Comparison of ENCODE assay signal across 8 cellular contexts in the genomic region with DNA sequence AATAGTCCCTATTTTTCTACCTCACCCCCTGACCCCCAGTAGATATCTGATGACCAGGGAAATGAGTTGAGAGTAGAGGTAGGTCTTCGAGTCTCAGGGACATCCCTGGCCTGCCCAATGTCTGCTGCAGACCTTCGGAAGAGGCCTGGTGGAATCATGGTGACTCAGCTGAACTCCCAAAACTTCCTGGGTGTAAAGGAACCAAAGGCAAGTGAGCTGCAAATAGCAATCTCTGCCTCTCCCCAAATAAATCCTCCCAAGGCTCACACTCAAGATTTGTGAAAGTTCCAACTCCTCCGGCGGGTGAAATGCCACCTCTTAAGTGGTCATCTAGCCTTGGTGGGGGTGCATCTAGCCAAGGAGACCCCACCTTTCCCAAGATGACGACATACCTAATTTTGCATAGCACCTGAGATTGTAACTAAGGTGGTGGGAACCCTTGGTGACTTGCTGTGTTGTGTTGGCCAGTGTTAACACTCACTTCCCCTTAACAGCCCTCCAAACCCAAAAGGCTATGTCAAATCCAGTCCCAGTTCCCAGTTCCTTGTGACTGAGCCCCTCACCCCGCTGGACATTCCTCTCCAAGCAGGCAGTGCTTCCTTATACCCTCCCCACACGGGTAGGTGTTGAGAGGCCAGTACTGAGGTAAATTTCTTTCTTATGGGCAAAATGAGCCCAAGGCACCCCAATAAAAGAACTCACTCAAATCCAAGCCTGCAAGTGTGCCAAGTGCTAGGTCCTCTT. TPM values are rescaled to one million over a fixed set of nuclear protein-coding genes. Genes with fewer than 3 reads are reported as not detected.
DNase-seq lines count a peak whose midpoint lies in the region; ATAC-seq and TF ChIP-seq lines count a peak whose summit lies in the region.

No MANE protein-coding gene starts in this region.

- no peaks in the 10 kb centered on the region for H3K9me2 ChIP-seq in DOHH2 (replicated peaks; ENCODE audit: control insufficient read depth, low read length)

- H3F3A ChIP-seq in DOHH2 (ENCODE audit: control insufficient read depth, insufficient read depth) (peaks cover 70% of the 10 kb centered on the region), neural progenitor cell (ENCODE audit: low read depth) (peaks cover 72% of the 10 kb centered on the region)

- H3K36me3 Mint-ChIP-seq in neural progenitor cell, result peaks cover 48% of the 10 kb centered on the region

- H3K9me3 ChIP-seq in DOHH2 (ENCODE audit: control insufficient read depth, insufficient read depth, low read length), result no peaks in the 10 kb centered on the region
- no peaks in the 10 kb centered on the region for H3K9me3 ChIP-seq in RWPE2 (ENCODE audit: severe bottlenecking)
- no peaks in the 10 kb centered on the region for H3K9me3 ChIP-seq in neural progenitor cell (ENCODE audit: low read depth)

- H3K4me3 Mint-ChIP-seq in neural progenitor cell, result peak overlapping the region; percentile 75

- no peak overlapping the region for H3K9ac ChIP-seq in neural progenitor cell

- peaks cover 21% of the 10 kb centered on the region for H3K27me3 Mint-ChIP-seq in neural progenitor cell (ENCODE audit: insufficient read depth, low read depth)

- H3K79me2 ChIP-seq in DOHH2 (ENCODE audit: control insufficient read depth, low read length) (peaks cover 35% of the 10 kb centered on the region), neural progenitor cell (ENCODE audit: low read depth) (peaks cover 44% of the 10 kb centered on the region)

- H3K27me3 ChIP-seq in DOHH2 (ENCODE audit: control insufficient read depth, low read length), result no peaks in the 10 kb centered on the region
- no peaks in the 10 kb centered on the region for H3K27me3 ChIP-seq in RWPE2 (ENCODE audit: insufficient read depth, poor library complexity, severe bottlenecking)
- no peaks in the 10 kb centered on the region for H3K27me3 ChIP-seq in neural progenitor cell

- no peak overlapping the region for H2AFZ ChIP-seq in neural progenitor cell (replicated peaks)

- TF ChIP-seq CTCF in DOHH2 (IDR thresholded peaks at IDR 0.05; ENCODE audit: low read depth, low read length, poor library complexity, severe bottlenecking), result no peak
- no peak for TF ChIP-seq CTCF in RWPE2 (IDR thresholded peaks at IDR 0.05; ENCODE audit: poor library complexity, severe bottlenecking)
- no peak for TF ChIP-seq CTCF in neural progenitor cell (IDR thresholded peaks at IDR 0.05)

- H3K27ac ChIP-seq in DOHH2 (ENCODE audit: low read depth, low read length), result peak overlapping the region; percentile 43
- H3K27ac ChIP-seq in RWPE2 (ENCODE audit: poor library complexity, severe bottlenecking), result peak overlapping the region; percentile 99
- peak overlapping the region; percentile 80 for H3K27ac ChIP-seq in neural progenitor cell

- H3K4me2 ChIP-seq in DOHH2 (ENCODE audit: low read length) (no peak overlapping the region), neural progenitor cell (no peak overlapping the region)

- peaks cover 17% of the 10 kb centered on the region for H4K20me1 ChIP-seq in DOHH2 (ENCODE audit: control insufficient read depth, insufficient read depth, low read depth, low read length)
- peaks cover 53% of the 10 kb centered on the region for H4K20me1 ChIP-seq in neural progenitor cell (ENCODE audit: low read depth)

- TF ChIP-seq POLR2A in erythroblast (IDR thresholded peaks at IDR 0.05; ENCODE audit: low read length), result peak; percentile 43

- H3K4me3 ChIP-seq in DOHH2 (ENCODE audit: low read length) (no peak overlapping the region), RWPE2 (ENCODE audit: severe bottlenecking) (no peak overlapping the region), neural progenitor cell (no peak overlapping the region)

- peaks cover 9% of the 10 kb centered on the region for H3K9me3 Mint-ChIP-seq in neural progenitor cell

- peak overlapping the region; percentile 69 for H3K27ac Mint-ChIP-seq in neural progenitor cell

- peaks cover 60% of the 10 kb centered on the region for H3K4me1 Mint-ChIP-seq in neural progenitor cell

- H3K4me1 ChIP-seq in DOHH2 (ENCODE audit: control insufficient read depth, low read length) (peaks cover 47% of the 10 kb centered on the region), RWPE2 (ENCODE audit: insufficient read depth, poor library complexity, severe bottlenecking) (peaks cover 26% of the 10 kb centered on the region), neural progenitor cell (peaks cover 28% of the 10 kb centered on the region)

- H3K36me3 ChIP-seq in DOHH2 (ENCODE audit: control insufficient read depth, low read length) (peaks cover 52% of the 10 kb centered on the region), RWPE2 (ENCODE audit: low read depth) (peaks cover 47% of the 10 kb centered on the region), neural progenitor cell (peaks cover 12% of the 10 kb centered on the region)

- DNase-seq in RWPE2 (ENCODE audit: low spot score) (peak; percentile 85), erythroblast (lab: John Stamatoyannopoulos, UW) (peak in 1 of 2 experiments; percentile 13), neural progenitor cell (ENCODE audit: low spot score) (peak; percentile 26), iPS-NIHi7 (ENCODE audit: extremely low spot score) (no peak), SHP77 treated with DMSO at 0.1 percent for 48 hours (lab: John Stamatoyannopoulos, UW) (no peak), NCI-H2227 (lab: John Stamatoyannopoulos, UW; ENCODE audit: unreplicated experiment) (no peak)

- ATAC-seq in RWPE2 (ENCODE audit: low read depth) (peak; percentile 40), HG02938 (IDR thresholded peaks at IDR 0.05; ENCODE audit: unreplicated experiment) (no peak)

RNA-seq across cellular contexts. Expression of gene ZFP36L1, which starts 6.2 kb away (rescaled TPM):
- total RNA-seq in neural progenitor cell (ENCODE audit: low replicate concordance), result 42.9 and 95.5 TPM in 2 replicates

Comparison
In these comparisons a context has a peak if more than half of its experiments do, and no peak if none do; other contexts are left out.
1. H3K27ac ChIP-seq: peak in every context shown above with its lines; median percentile 99 in RWPE2; 80 in neural progenitor cell; 43 in DOHH2.
2. DNase-seq: peak in RWPE2 (single experiment) and neural progenitor cell (single experiment); none in iPS-NIHi7 (single experiment), SHP77 treated with DMSO at 0.1 percent for 48 hours (single experiment) and NCI-H2227 (single experiment).